ENCODE assay signal across 8 cellular contexts in genomic region chr1:211675230-211676105, GRCh38. TPM values are rescaled to one million over a fixed set of nuclear protein-coding genes. Genes with fewer than 3 reads are reported as not detected.
DNase-seq lines count a peak whose midpoint lies in the region; ATAC-seq, FAIRE-seq and TF ChIP-seq lines count a peak whose summit lies in the region.

NEK2 (minus strand) TSS chr1:211675621; CDS start chr1:211675479, 142 bp downstream.

- peak within 1 kb of the TSS in 1 of 10 donors; percentile 22 for H3K27ac ChIP-seq in heart right ventricle
- no peak within 1 kb of the TSS for H3K27ac ChIP-seq in upper lobe of right lung

- H3K9me3 ChIP-seq in heart right ventricle (no peaks in the 10 kb centered on the region), upper lobe of right lung (no peaks in the 10 kb centered on the region)

- peak; percentile 98 for ATAC-seq in HG02763 (IDR thresholded peaks at IDR 0.05; ENCODE audit: unreplicated experiment)
- ATAC-seq in heart right ventricle, result peak; percentile 96 to 99 (median 98)
- ATAC-seq in upper lobe of right lung, result peak; percentile 99

- 0% methylated on average over 58 of the region's 58 CpGs for WGBS in heart right ventricle, 2 donors

- intact Hi-C loops in heart right ventricle (cut with DNase I), result loop anchor here in 2 of 10 donors (10.0 kb wide), 2 partner anchors 359 to 779 kb away; partner anchors contain the start of genes DTL (in 1 of the 2) and INTS7 (in 1 of the 2)
- intact Hi-C loops in posterior cingulate gyrus (cut with DNase I), result no loop called here
- intact Hi-C loops in upper lobe of right lung (cut with DNase I), result no loop called here

- peak; percentile 92 for FAIRE-seq in GM12891 (lab: Jason Lieb, UNC)

- H3K36me3 ChIP-seq in heart right ventricle (no peaks in the 10 kb centered on the region), upper lobe of right lung (no peaks in the 10 kb centered on the region)

- H3K27me3 ChIP-seq in heart right ventricle (no peaks in the 10 kb centered on the region), upper lobe of right lung (no peaks in the 10 kb centered on the region)

- TF ChIP-seq POLR2A in GM12891 (IDR thresholded peaks at IDR 0.05; ENCODE audit: low read depth, low read length), result peak; percentile 25; the same call in 1 of the 2 replicates

- no peak for TF ChIP-seq CTCF in heart right ventricle (IDR thresholded peaks at IDR 0.05)
- TF ChIP-seq CTCF in upper lobe of right lung (IDR thresholded peaks at IDR 0.05), result no peak

- H3K4me1 ChIP-seq in heart right ventricle (peaks cover 0 to 18% (median 8%) of the 10 kb centered on the region in 9 donors), upper lobe of right lung (peaks cover 5% of the 10 kb centered on the region)

- H3K4me3 ChIP-seq in heart right ventricle (peak within 1 kb of the TSS; percentile 34 to 71 (median 58)), upper lobe of right lung (peak within 1 kb of the TSS; percentile 58)

- DNase-seq in GM12891 (ENCODE audit: insufficient read length, low spot score), result peak; percentile 73
- peak; percentile 88 to 99 (median 96) for DNase-seq in NCI-H1417 (lab: John Stamatoyannopoulos, UW)
- peak; percentile 97 for DNase-seq in SW480 (ENCODE audit: low spot score)
- peak; percentile 38 for DNase-seq in activated naive CD8-positive, alpha-beta T cell treated with anti-CD3 and anti-CD28 coated beads, Interleukin-2, amount 50 U/mL, for 16 hours (ENCODE audit: low read depth, low spot score)
- DNase-seq in heart right ventricle, result peak; percentile 83 to 90
- peak; percentile 69 to 98 (median 83) for DNase-seq in posterior cingulate gyrus
- DNase-seq in upper lobe of right lung, result peak; percentile 93

TF ChIP-seq in GM12891, 5 proteins besides CTCF, POLR2A, EP300 and RAD21:
- TF ChIP-seq SPI1 (IDR thresholded peaks at IDR 0.05; ENCODE audit: low read depth, low read length) (peak; percentile 39; the same call in 1 of the 2 replicates), POU2F2 (IDR thresholded peaks at IDR 0.05; ENCODE audit: low read depth, low read length) (no peak), PAX5 (IDR thresholded peaks at IDR 0.05; ENCODE audit: insufficient read depth, low read length, severe bottlenecking) (no peak), POLR2AphosphoS5 (IDR thresholded peaks at IDR 0.05; ENCODE audit: low read depth, low read length) (no peak), TAF1 (IDR thresholded peaks at IDR 0.05; ENCODE audit: low read depth, low read length) (no peak)

RNA-seq across cellular contexts. Expression of gene NEK2, which starts in this region (rescaled TPM):
- 16.6 TPM for polyA plus RNA-seq in GM12891 (2012; ENCODE audit: low read depth, missing spikeins)
- 1 to 10 TPM in 2 of 10 donors, under 1 TPM in 3, not detected in 5; 0.12 to 2.1 (median 0.23) TPM for total RNA-seq in heart right ventricle
- polyA plus RNA-seq in heart right ventricle, result under 1 TPM in 1 of 2 donors, not detected in 1; 0.04 TPM
- 0.35 TPM for total RNA-seq in upper lobe of right lung

Comparison
In these comparisons a context has a peak if more than half of its experiments do, and no peak if none do; other contexts are left out.
1. Peak in DNase-seq, ATAC-seq and H3K4me3 ChIP-seq in upper lobe of right lung; RNA of the gene not detected or under 1 TPM.
2. DNase-seq: peak in every context shown above with its lines; median percentile 97 in SW480; 96 in NCI-H1417; 93 in upper lobe of right lung; 86 in heart right ventricle; 83 in posterior cingulate gyrus; 73 in GM12891; 38 in activated naive CD8-positive, alpha-beta T cell treated with anti-CD3 and anti-CD28 coated beads, Interleukin-2, amount 50 U/mL, for 16 hours.